In the genomic region with DNA sequence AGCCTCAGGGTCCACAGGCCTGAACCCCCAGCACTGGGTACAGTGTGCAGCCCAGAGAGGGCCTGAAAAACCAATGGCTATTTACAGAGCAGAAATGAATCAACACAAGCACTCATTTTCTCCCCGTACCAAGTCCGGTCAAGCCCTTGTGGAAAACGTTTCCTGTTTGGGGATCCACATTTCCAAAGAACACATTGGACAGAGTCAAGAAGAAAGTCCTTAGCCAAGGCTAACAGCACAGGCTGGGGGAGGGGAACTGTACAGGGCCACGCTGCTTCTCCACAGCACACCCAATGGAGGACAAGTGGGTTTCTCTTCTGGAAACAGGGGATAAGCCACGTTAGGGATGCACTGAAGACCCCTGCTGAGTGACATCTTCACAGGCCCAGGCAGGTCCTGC, we compare ENCODE assay signal across 24 cellular contexts.
DNase-seq lines count a peak whose midpoint lies in the region; ATAC-seq and TF ChIP-seq lines count a peak whose summit lies in the region.
"Had no signal": no experiment of that assay in that cellular context is flagged by ENCODE, and none has a peak within 500 bp of the region (broad histone marks: within the 10 kb centered on the region; RNA-seq: fewer than 3 reads in every experiment).

No MANE protein-coding gene starts in this region.

- H3K36me3 Mint-ChIP-seq in activated CD8-positive, alpha-beta T cell treated with anti-CD3 and anti-CD28 coated beads, Interleukin-2, amount 10 ng/mL, durations not matched to agents 7 days and 5 days (ENCODE audit: low read depth): no peaks in the 10 kb centered on the region
- H3K36me3 Mint-ChIP-seq in activated CD8-positive, alpha-beta T cell treated with anti-CD3 and anti-CD28 coated beads for 36 hours (ENCODE audit: low read depth): no peaks in the 10 kb centered on the region
- no peaks in the 10 kb centered on the region for H3K36me3 Mint-ChIP-seq in type B pancreatic cell
- H3K36me3 Mint-ChIP-seq: CD4-positive, CD25-positive, alpha-beta regulatory T cell had no signal

- WGBS in right cardiac atrium: 42% methylated on average over 5 of the region's 5 CpGs
- 59 to 73% methylated on average over 5 of the region's 5 CpGs for WGBS in lung, 2 donors

- POLR2A ChIA-PET in activated CD8-positive, alpha-beta T cell treated with anti-CD3 and anti-CD28 coated beads, Interleukin-2, amount 10 ng/mL, durations not matched to agents 7 days and 5 days (lab: Charles Lee): no interaction called here
- POLR2A ChIA-PET in activated CD8-positive, alpha-beta T cell treated with anti-CD3 and anti-CD28 coated beads for 36 hours (lab: Charles Lee): no interaction called here

- CTCF ChIA-PET in activated CD8-positive, alpha-beta T cell treated with anti-CD3 and anti-CD28 coated beads, Interleukin-2, amount 10 ng/mL, durations not matched to agents 7 days and 5 days (lab: Charles Lee): no interaction called here
- CTCF ChIA-PET in activated CD8-positive, alpha-beta T cell treated with anti-CD3 and anti-CD28 coated beads for 36 hours (lab: Charles Lee): no interaction called here

- H3K36me3 ChIP-seq in lung (ENCODE audit: control insufficient read depth in 2 of 2, insufficient read depth in 2 of 2, low read length in 2 of 2): no peaks in the 10 kb centered on the region
- H3K36me3 ChIP-seq: BLaER1, SJSA1 had no signal

- no peak for ATAC-seq in activated CD8-positive, alpha-beta T cell treated with anti-CD3 and anti-CD28 coated beads, Interleukin-2, amount 10 ng/mL, durations not matched to agents 7 days and 5 days
- ATAC-seq in activated CD8-positive, alpha-beta T cell treated with anti-CD3 and anti-CD28 coated beads for 36 hours: no peak
- ATAC-seq in right cardiac atrium (peak; percentile 47 to 51), left ventricle myocardium superior (no peak), lung (ENCODE audit: insufficient read depth, low FRiP score) (no peak)
- ATAC-seq: PC-3, Right ventricle myocardium inferior had no signal

- H3K9me3 ChIP-seq in right cardiac atrium (ENCODE audit: control insufficient read depth, low read length) (no peaks in the 10 kb centered on the region), lung (ENCODE audit: control insufficient read depth in 2 of 2, insufficient read depth in 1 of 2, low read length in 1 of 2) (peaks cover 0 to 7% of the 10 kb centered on the region in 2 donors)
- H3K9me3 ChIP-seq: BLaER1, SJSA1 had no signal

- no peak for TF ChIP-seq CTCF in activated CD8-positive, alpha-beta T cell treated with anti-CD3 and anti-CD28 coated beads for 36 hours (IDR thresholded peaks at IDR 0.05)
- TF ChIP-seq CTCF in lung (IDR thresholded peaks at IDR 0.05; ENCODE audit: control extremely low read depth, extremely low read depth): no peak
- TF ChIP-seq CTCF in type B pancreatic cell (conservative IDR thresholded peaks at IDR 0.05): no peak

- H3K4me1 ChIP-seq in right cardiac atrium (ENCODE audit: control insufficient read depth, insufficient read depth, low read length): no peaks in the 10 kb centered on the region
- H3K4me1 ChIP-seq in lung (ENCODE audit: control insufficient read depth in 2 of 2, insufficient read depth in 2 of 2, low read length in 2 of 2): no peaks in the 10 kb centered on the region
- H3K4me1 ChIP-seq: BLaER1, SJSA1 had no signal

- H3K27ac Mint-ChIP-seq in activated CD8-positive, alpha-beta T cell treated with anti-CD3 and anti-CD28 coated beads, Interleukin-2, amount 10 ng/mL, durations not matched to agents 7 days and 5 days: no peak overlapping the region
- no peak overlapping the region for H3K27ac Mint-ChIP-seq in activated CD8-positive, alpha-beta T cell treated with anti-CD3 and anti-CD28 coated beads for 36 hours
- no peak overlapping the region for H3K27ac Mint-ChIP-seq in type B pancreatic cell
- H3K27ac Mint-ChIP-seq: CD4-positive, CD25-positive, alpha-beta regulatory T cell; HFFc6 had no signal

- no peak overlapping the region for H3K4me3 ChIP-seq in right cardiac atrium (ENCODE audit: low read length)
- H3K4me3 ChIP-seq in lung: no peak overlapping the region
- H3K4me3 ChIP-seq: BLaER1, GM23248, SJSA1 had no signal

- intact Hi-C loops in activated CD8-positive, alpha-beta T cell treated with anti-CD3 and anti-CD28 coated beads for 36 hours (cut with micrococcal nuclease): no loop called here
- intact Hi-C loops in right cardiac atrium (cut with DNase I) (loop anchor here in 1 of 4 donors (10.0 kb wide), 1 partner anchor 1076 kb away; no protein-coding TSS in a partner anchor), left ventricle myocardium superior (cut with micrococcal nuclease) (no loop called here)

- no peak overlapping the region for H3K4me3 Mint-ChIP-seq in activated CD8-positive, alpha-beta T cell treated with anti-CD3 and anti-CD28 coated beads, Interleukin-2, amount 10 ng/mL, durations not matched to agents 7 days and 5 days
- no peak overlapping the region for H3K4me3 Mint-ChIP-seq in activated CD8-positive, alpha-beta T cell treated with anti-CD3 and anti-CD28 coated beads for 36 hours
- no peak overlapping the region for H3K4me3 Mint-ChIP-seq in type B pancreatic cell
- H3K4me3 Mint-ChIP-seq: CD4-positive, CD25-positive, alpha-beta regulatory T cell; HFFc6 had no signal

- H3K9me3 Mint-ChIP-seq in activated CD8-positive, alpha-beta T cell treated with anti-CD3 and anti-CD28 coated beads, Interleukin-2, amount 10 ng/mL, durations not matched to agents 7 days and 5 days (ENCODE audit: insufficient read depth): no peaks in the 10 kb centered on the region
- no peaks in the 10 kb centered on the region for H3K9me3 Mint-ChIP-seq in activated CD8-positive, alpha-beta T cell treated with anti-CD3 and anti-CD28 coated beads for 36 hours
- no peaks in the 10 kb centered on the region for H3K9me3 Mint-ChIP-seq in type B pancreatic cell
- H3K9me3 Mint-ChIP-seq: CD4-positive, CD25-positive, alpha-beta regulatory T cell; HFFc6 had no signal

- H3K4me1 Mint-ChIP-seq in activated CD8-positive, alpha-beta T cell treated with anti-CD3 and anti-CD28 coated beads, Interleukin-2, amount 10 ng/mL, durations not matched to agents 7 days and 5 days (ENCODE audit: low read depth): no peaks in the 10 kb centered on the region
- no peaks in the 10 kb centered on the region for H3K4me1 Mint-ChIP-seq in activated CD8-positive, alpha-beta T cell treated with anti-CD3 and anti-CD28 coated beads for 36 hours (ENCODE audit: low read depth)
- no peaks in the 10 kb centered on the region for H3K4me1 Mint-ChIP-seq in type B pancreatic cell (ENCODE audit: unreplicated experiment)
- H3K4me1 Mint-ChIP-seq: CD4-positive, CD25-positive, alpha-beta regulatory T cell had no signal

- H3K27me3 ChIP-seq in right cardiac atrium (ENCODE audit: control insufficient read depth, insufficient read depth): no peaks in the 10 kb centered on the region
- no peaks in the 10 kb centered on the region for H3K27me3 ChIP-seq in lung (ENCODE audit: control insufficient read depth, insufficient read depth)
- H3K27me3 ChIP-seq: BLaER1 had no signal

- peak; percentile 6 for DNase-seq in activated CD8-positive, alpha-beta T cell treated with anti-CD3 and anti-CD28 coated beads, Interleukin-2, amount 10 ng/mL, durations not matched to agents 7 days and 5 days
- DNase-seq in activated CD8-positive, alpha-beta T cell treated with anti-CD3 and anti-CD28 coated beads for 36 hours: no peak
- DNase-seq in right cardiac atrium (no peak), left ventricle myocardium superior (no peak), lung (ENCODE audit: low spot score) (peak; percentile 23), type B pancreatic cell (ENCODE audit: extremely low spot score, unreplicated experiment) (peak; percentile 40), RKO (ENCODE audit: low spot score) (no peak)
- no peak for DNase-seq in stimulated activated CD4-positive, alpha-beta T cell treated with anti-CD3 and anti-CD28 coated beads, Interleukin-2, amount 100 ng/mL, for 24 hours
- DNase-seq: CD4-positive, CD25-positive, alpha-beta regulatory T cell; GM23248; H7; HFFc6; KBM-7; MV-4-11; NCI-H1105; NCI-H1436 treated with DMSO at 0.1 percent for 48 hours; NCI-H2029; NCI-H2227 treated with DMSO at 0.1 percent for 48 hours; NCI-H526 treated with DMSO at 0.1 percent for 48 hours; NK-92 treated with Interleukin-12 subunit alpha and Interleukin-12 subunit beta, amount 100 ng/mL, for 24 hours; PC-3 had no signal

- H3K27me3 Mint-ChIP-seq in activated CD8-positive, alpha-beta T cell treated with anti-CD3 and anti-CD28 coated beads, Interleukin-2, amount 10 ng/mL, durations not matched to agents 7 days and 5 days (ENCODE audit: low read depth): no peaks in the 10 kb centered on the region
- peaks cover 19% of the 10 kb centered on the region for H3K27me3 Mint-ChIP-seq in activated CD8-positive, alpha-beta T cell treated with anti-CD3 and anti-CD28 coated beads for 36 hours
- peaks cover 26% of the 10 kb centered on the region for H3K27me3 Mint-ChIP-seq in type B pancreatic cell

- H3K27ac ChIP-seq in right cardiac atrium (ENCODE audit: low read length): no peak overlapping the region
- no peak overlapping the region for H3K27ac ChIP-seq in lung (ENCODE audit: low read depth in 1 of 2, low read length in 1 of 2)
- H3K27ac ChIP-seq: BLaER1, GM23248, SJSA1 had no signal

Comparison
In these comparisons a context has a peak if more than half of its experiments do, and no peak if none do; other contexts are left out.
1. ATAC-seq: peak in right cardiac atrium (2 of 2); none in activated CD8-positive, alpha-beta T cell treated with anti-CD3 and anti-CD28 coated beads, Interleukin-2, amount 10 ng/mL, durations not matched to agents 7 days and 5 days (single experiment), activated CD8-positive, alpha-beta T cell treated with anti-CD3 and anti-CD28 coated beads for 36 hours (single experiment), left ventricle myocardium superior (single experiment) and lung (single experiment).
2. DNase-seq: peak in activated CD8-positive, alpha-beta T cell treated with anti-CD3 and anti-CD28 coated beads, Interleukin-2, amount 10 ng/mL, durations not matched to agents 7 days and 5 days (single experiment), lung (single experiment) and type B pancreatic cell (single experiment); none in activated CD8-positive, alpha-beta T cell treated with anti-CD3 and anti-CD28 coated beads for 36 hours (single experiment), right cardiac atrium (0 of 3), left ventricle myocardium superior (single experiment), stimulated activated CD4-positive, alpha-beta T cell treated with anti-CD3 and anti-CD28 coated beads, Interleukin-2, amount 100 ng/mL, for 24 hours (0 of 2) and RKO (single experiment).